ENCODE assay signal across 32 cellular contexts in the genomic region with DNA sequence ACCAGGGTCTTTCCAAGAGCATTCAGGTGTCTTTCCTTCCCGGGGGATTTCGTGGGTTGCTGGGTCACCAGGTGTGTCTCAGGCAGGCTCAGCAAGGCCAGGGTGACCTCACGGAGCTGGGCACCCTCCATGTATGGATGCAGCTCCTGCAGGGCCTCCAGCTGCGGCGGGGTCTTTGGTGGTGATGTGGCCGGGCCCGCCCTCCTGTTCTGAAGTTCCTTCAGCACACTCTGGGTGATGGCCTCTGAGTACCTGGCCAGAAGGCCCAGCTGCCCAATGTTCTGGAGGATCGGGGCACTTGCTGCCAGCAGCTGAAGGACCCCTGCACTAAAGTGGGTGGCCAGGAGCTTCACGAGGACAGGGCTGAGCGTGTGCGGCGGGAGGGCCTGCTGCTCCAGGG. TPM values are rescaled to one million over a fixed set of nuclear protein-coding genes. Genes with fewer than 3 reads are reported as not detected.
DNase-seq lines count a peak whose midpoint lies in the region; ATAC-seq, FAIRE-seq and TF ChIP-seq lines count a peak whose summit lies in the region.
"Had no signal": no experiment of that assay in that cellular context is flagged by ENCODE, and none has a peak within 500 bp of the region (broad histone marks: within the 10 kb centered on the region; RNA-seq: fewer than 3 reads in every experiment).

No MANE protein-coding gene starts in this region.

- dilution Hi-C loops in endothelial cell of umbilical vein (cut with MboI; ENCODE audit: extremely low pct_ligation_motif_present, low sequenced_read_pairs) = no loop called here

- no peaks in the 10 kb centered on the region for H3K27me3 ChIP-seq in left ventricle myocardium inferior (ENCODE audit: low read depth)
- H3K27me3 ChIP-seq in endothelial cell of umbilical vein (ENCODE audit: control insufficient read depth in 2 of 2, insufficient read depth in 2 of 2, low read length in 2 of 2) = no peaks in the 10 kb centered on the region
- H3K27me3 ChIP-seq in suprapubic skin = no peaks in the 10 kb centered on the region
- H3K27me3 ChIP-seq: BLaER1 treated with 17β-estradiol and CSF1 and Interleukin-3, amounts not matched to agents 10 nM and 100 nM had no signal

- H3K4me1 Mint-ChIP-seq in activated T-helper 17 cell treated with anti-CD3 and anti-CD28 coated beads, Interleukin-2, amount 50 U/mL, for 72 hours = no peaks in the 10 kb centered on the region

- 95% methylated on average over 7 of the region's 12 CpGs for WGBS in suprapubic skin

- no peaks in the 10 kb centered on the region for H3K9me3 Mint-ChIP-seq in activated T-helper 17 cell treated with anti-CD3 and anti-CD28 coated beads, Interleukin-2, amount 50 U/mL, for 72 hours

- intact Hi-C loops in cardiac septum (cut with DNase I) (no loop called here), left ventricle myocardium inferior (cut with micrococcal nuclease) (no loop called here), endothelial cell of umbilical vein (cut with micrococcal nuclease) (no loop called here)

- BruUV-seq in endothelial cell of umbilical vein (replicated peaks; lab: Mats Ljungman, UMichigan) = TSS peak; percentile 22

- H3K36me3 Mint-ChIP-seq in activated T-helper 17 cell treated with anti-CD3 and anti-CD28 coated beads, Interleukin-2, amount 50 U/mL, for 72 hours (ENCODE audit: low read depth) = peaks cover 100% of the 10 kb centered on the region

- no peaks in the 10 kb centered on the region for H3K9me1 ChIP-seq in endothelial cell of umbilical vein (replicated peaks; ENCODE audit: control insufficient read depth, extremely low read depth, insufficient read depth, low read length)

- peaks cover 11% of the 10 kb centered on the region for H3K9me3 ChIP-seq in left ventricle myocardium inferior (replicated peaks)
- H3K9me3 ChIP-seq in endothelial cell of umbilical vein (replicated peaks; ENCODE audit: control insufficient read depth, insufficient read depth, low read length) = peaks cover 5% of the 10 kb centered on the region
- H3K9me3 ChIP-seq in suprapubic skin = no peaks in the 10 kb centered on the region

- H3K4me1 ChIP-seq in left ventricle myocardium inferior = no peaks in the 10 kb centered on the region
- H3K4me1 ChIP-seq in endothelial cell of umbilical vein (ENCODE audit: control insufficient read depth, extremely low read depth, insufficient read depth, low read length) = no peaks in the 10 kb centered on the region
- peaks cover 46% of the 10 kb centered on the region for H3K4me1 ChIP-seq in suprapubic skin
- H3K4me1 ChIP-seq: A549; BLaER1 treated with 17β-estradiol and CSF1 and Interleukin-3, amounts not matched to agents 10 nM and 100 nM had no signal

- no peak overlapping the region for H2AFZ ChIP-seq in endothelial cell of umbilical vein (ENCODE audit: low read depth, low read length)

- no peaks in the 10 kb centered on the region for H3K79me2 ChIP-seq in endothelial cell of umbilical vein (ENCODE audit: control insufficient read depth, insufficient read depth, low read length)

- H3K36me3 ChIP-seq in left ventricle myocardium inferior = peaks cover 96% of the 10 kb centered on the region
- H3K36me3 ChIP-seq in endothelial cell of umbilical vein (ENCODE audit: control insufficient read depth in 2 of 2, extremely low read depth in 1 of 2, insufficient read depth in 2 of 2, low read length in 2 of 2) = peaks cover 25 to 59% of the 10 kb centered on the region in 2 experiments
- peaks cover 93% of the 10 kb centered on the region for H3K36me3 ChIP-seq in suprapubic skin

- H3K4me3 ChIP-seq in left ventricle myocardium inferior = no peak overlapping the region
- H3K4me3 ChIP-seq in endothelial cell of umbilical vein (replicated peaks in 1 of 3; ENCODE audit: insufficient read depth in 1 of 3, low read depth in 1 of 3, low read length in 3 of 3) = no peak overlapping the region
- no peak overlapping the region for H3K4me3 ChIP-seq in suprapubic skin
- H3K4me3 ChIP-seq: A549; BLaER1 treated with 17β-estradiol and CSF1 and Interleukin-3, amounts not matched to agents 10 nM and 100 nM had no signal

- CTCF ChIA-PET in endothelial cell of umbilical vein (lab: Charles Lee) = no interaction called here

- TF ChIP-seq EP300 in suprapubic skin (IDR thresholded peaks at IDR 0.05) = no peak

- no peak for TF ChIP-seq CTCF in left ventricle myocardium inferior (IDR thresholded peaks at IDR 0.05; ENCODE audit: borderline replicate concordance)
- no peak for TF ChIP-seq CTCF in endothelial cell of umbilical vein (IDR thresholded peaks at IDR 0.05; ENCODE audit: extremely low read depth in 1 of 2, insufficient read depth in 1 of 2, low read depth in 1 of 2, low read length in 2 of 2)
- no peak for TF ChIP-seq CTCF in suprapubic skin (IDR thresholded peaks at IDR 0.05)

- no peak overlapping the region for H3K27ac ChIP-seq in left ventricle myocardium inferior (replicated peaks)
- H3K27ac ChIP-seq in endothelial cell of umbilical vein (ENCODE audit: insufficient read depth, low read depth, low read length) = no peak overlapping the region
- peak overlapping the region; percentile 86 for H3K27ac ChIP-seq in suprapubic skin
- H3K27ac ChIP-seq: A549; BLaER1 treated with 17β-estradiol and CSF1 and Interleukin-3, amounts not matched to agents 10 nM and 100 nM; HL-60; RWPE1 had no signal

- H3K27ac Mint-ChIP-seq in activated T-helper 17 cell treated with anti-CD3 and anti-CD28 coated beads, Interleukin-2, amount 50 U/mL, for 72 hours = no peak overlapping the region
- H3K27ac Mint-ChIP-seq: CD8-positive, alpha-beta T cell had no signal

- FAIRE-seq in endothelial cell of umbilical vein (lab: Jason Lieb, UNC) = no peak
- FAIRE-seq: A549, GM12891, GM19239 had no signal

- no peaks in the 10 kb centered on the region for H3K27me3 Mint-ChIP-seq in activated T-helper 17 cell treated with anti-CD3 and anti-CD28 coated beads, Interleukin-2, amount 50 U/mL, for 72 hours

- H3K9ac ChIP-seq in endothelial cell of umbilical vein (replicated peaks; ENCODE audit: extremely low read depth, insufficient read depth, low read length) = no peak overlapping the region
- H3K9ac ChIP-seq: BLaER1 treated with 17β-estradiol and CSF1 and Interleukin-3, amounts not matched to agents 10 nM and 100 nM had no signal

- DNase-seq in cardiac septum (ENCODE audit: low spot score) (peak; percentile 69), left ventricle myocardium inferior (no peak), endothelial cell of umbilical vein (ENCODE audit: low read depth, low spot score) (no peak), suprapubic skin (ENCODE audit: low spot score in 2 of 2) (peak in 1 of 2 donors; percentile 74)
- DNase-seq: AML-193; CD8-positive, alpha-beta T cell; DMS 273 treated with DMSO at 0.1 percent for 48 hours; DMS79; GF-D8; NCI-H1092; NCI-H1436; NCI-H187; NCI-H2081 treated with DMSO at 0.1 percent for 48 hours; NCI-H2171; NCI-H226; NCI-H510A; NCI-H69; SHP77 had no signal

- H4K20me1 ChIP-seq in endothelial cell of umbilical vein (replicated peaks; ENCODE audit: control insufficient read depth, extremely low read depth, insufficient read depth, low read length) = no peaks in the 10 kb centered on the region

- ATAC-seq in activated T-helper 17 cell treated with anti-CD3 and anti-CD28 coated beads, Interleukin-2, amount 50 U/mL, for 72 hours (replicated peaks) = no peak
- no peak for ATAC-seq in GM18858 (IDR thresholded peaks at IDR 0.05; ENCODE audit: unreplicated experiment)
- ATAC-seq in HG02938 (IDR thresholded peaks at IDR 0.05; ENCODE audit: unreplicated experiment) = no peak
- ATAC-seq: A549; CD8-positive, alpha-beta T cell; HCT116; Panc1 had no signal

- POLR2A ChIA-PET in endothelial cell of umbilical vein (lab: Charles Lee) = no interaction called here

- H3K4me2 ChIP-seq in endothelial cell of umbilical vein (ENCODE audit: insufficient read depth, low read length) = no peak overlapping the region
- H3K4me2 ChIP-seq: A549; BLaER1 treated with 17β-estradiol and CSF1 and Interleukin-3, amounts not matched to agents 10 nM and 100 nM had no signal

- H3K4me3 Mint-ChIP-seq in activated T-helper 17 cell treated with anti-CD3 and anti-CD28 coated beads, Interleukin-2, amount 50 U/mL, for 72 hours = no peak overlapping the region
- H3K4me3 Mint-ChIP-seq: CD8-positive, alpha-beta T cell had no signal

- TF ChIP-seq POLR2A in endothelial cell of umbilical vein (IDR thresholded peaks at IDR 0.05; ENCODE audit: low read depth, low read length) (no peak), suprapubic skin (IDR thresholded peaks at IDR 0.05) (no peak)

TF ChIP-seq in endothelial cell of umbilical vein, 7 proteins besides CTCF, POLR2A, EP300 and RAD21 (continues in another document):
- no peak for TF ChIP-seq POLR2AphosphoS5 (IDR thresholded peaks at IDR 0.05; ENCODE audit: insufficient read depth, low read depth, low read length)
- no peak for TF ChIP-seq JUN (IDR thresholded peaks at IDR 0.05; ENCODE audit: borderline replicate concordance, insufficient read depth, insufficient read length, low read depth)
- TF ChIP-seq MYC (IDR thresholded peaks at IDR 0.05; ENCODE audit: low read depth, low read length) = no peak

RNA-seq across cellular contexts. Expression of a gene that starts 45.5 kb away (rescaled TPM):
- 10.5 TPM for total RNA-seq in cardiac septum
- total RNA-seq in left ventricle myocardium inferior = 13.8 TPM
- total RNA-seq in endothelial cell of umbilical vein = 21.4 and 27.3 TPM in 2 replicates
- 8.0 and 8.3 TPM in 2 replicates for polyA plus RNA-seq in endothelial cell of umbilical vein
- 6.2 and 6.3 TPM in 2 replicates for polyA plus RNA-seq in endothelial cell of umbilical vein (2011; cell fraction: cytosol; rRNA removed)
- polyA plus RNA-seq in endothelial cell of umbilical vein (2011; cell fraction: nucleus; rRNA removed) = 19.7 and 22.7 TPM in 2 replicates
- 11.0 and 11.1 TPM in 2 replicates for polyA plus RNA-seq in endothelial cell of umbilical vein (2012)
- 21.8 and 25.2 TPM in 2 replicates for polyA minus RNA-seq in endothelial cell of umbilical vein
- 14.5 TPM for polyA minus RNA-seq in endothelial cell of umbilical vein (2011; cell fraction: cytosol; rRNA and poly(A)+ RNA removed)
- polyA minus RNA-seq in endothelial cell of umbilical vein (2011; cell fraction: nucleus; rRNA and poly(A)+ RNA removed) = 27.3 and 29.6 TPM in 2 replicates
- total RNA-seq in suprapubic skin = 10 to 100 TPM; 23.7 to 49.4 (median 33.0) TPM
- total RNA-seq in activated T-helper 17 cell treated with anti-CD3 and anti-CD28 coated beads, Interleukin-2, amount 50 U/mL, for 72 hours = 10 to 100 TPM; 17.6 to 37.2 TPM

RNA-seq across cellular contexts. Expression of a gene that starts 48.7 kb away (rescaled TPM):
- not detected for total RNA-seq in cardiac septum
- total RNA-seq in left ventricle myocardium inferior = not detected
- total RNA-seq in endothelial cell of umbilical vein = not detected in 2 replicates
- polyA plus RNA-seq in endothelial cell of umbilical vein = not detected in 2 replicates
- not detected in 2 replicates for polyA plus RNA-seq in endothelial cell of umbilical vein (2011; cell fraction: cytosol; rRNA removed)
- not detected in 2 replicates for polyA plus RNA-seq in endothelial cell of umbilical vein (2011; cell fraction: nucleus; rRNA removed)
- polyA plus RNA-seq in endothelial cell of umbilical vein (2012) = not detected in 2 replicates
- not detected in 2 replicates for polyA minus RNA-seq in endothelial cell of umbilical vein
- not detected for polyA minus RNA-seq in endothelial cell of umbilical vein (2011; cell fraction: cytosol; rRNA and poly(A)+ RNA removed)
- polyA minus RNA-seq in endothelial cell of umbilical vein (2011; cell fraction: nucleus; rRNA and poly(A)+ RNA removed) = not detected in 2 replicates
- 1 to 10 TPM in 1 of 4 donors, under 1 TPM in 1, not detected in 2; 0.98 to 1.8 TPM for total RNA-seq in suprapubic skin
- not detected for total RNA-seq in activated T-helper 17 cell treated with anti-CD3 and anti-CD28 coated beads, Interleukin-2, amount 50 U/mL, for 72 hours
- total RNA-seq: CD8-positive, alpha-beta T cell; H4; HT-29; SK-MEL-5 had no signal
- polyA plus RNA-seq: A549 had no signal
